ENCODE assay signal across 8 cellular contexts in the genomic region with DNA sequence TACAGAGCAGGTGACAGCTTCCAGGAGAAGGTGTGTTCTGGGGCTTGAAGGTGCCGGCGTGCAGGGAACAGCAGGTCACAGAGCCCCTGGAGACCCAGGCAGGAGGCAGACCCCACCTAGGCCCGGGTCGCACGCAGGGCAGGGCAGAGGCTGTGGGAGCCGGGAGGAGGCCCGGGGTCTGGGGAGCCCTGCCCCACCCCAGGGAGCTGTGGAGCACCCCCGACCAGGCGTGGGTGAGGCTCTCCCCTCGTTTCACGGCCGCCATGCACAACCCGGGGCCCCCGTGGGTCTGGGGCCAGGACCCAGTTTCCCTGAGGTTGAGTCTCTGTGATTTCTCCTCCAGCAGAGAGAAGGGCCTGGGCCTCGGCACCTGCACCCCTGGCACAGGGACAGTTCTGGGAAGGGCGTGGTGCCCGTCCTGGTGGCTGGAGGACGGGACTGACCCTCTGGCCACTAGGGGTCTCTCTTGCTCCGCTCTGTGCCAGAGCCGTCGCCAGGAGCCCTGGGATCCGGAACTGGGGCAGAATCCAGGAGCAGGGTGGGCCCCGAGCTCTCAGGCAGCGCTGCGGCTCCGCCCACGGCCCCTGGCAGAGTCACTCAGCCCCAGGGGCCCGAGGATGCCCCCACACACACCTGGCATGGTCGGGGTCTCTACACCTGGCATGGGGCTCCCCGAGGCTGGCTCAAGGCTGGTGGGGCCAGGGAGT.
A peak's percentile ranks its signal among the peaks of the same experiment; 100 is the strongest.
DNase-seq lines count a peak whose midpoint lies in the region; ATAC-seq and TF ChIP-seq lines count a peak whose summit lies in the region.

No MANE protein-coding gene starts in this region.

- H4K20me1 ChIP-seq in H9 (ENCODE audit: control insufficient read depth, insufficient read depth, insufficient read length), result no peaks in the 10 kb centered on the region

- no peak overlapping the region for H3T11ph ChIP-seq in H9 (ENCODE audit: low read length)

- H3K4me1 Mint-ChIP-seq in H9, result no peaks in the 10 kb centered on the region
- no peaks in the 10 kb centered on the region for H3K4me1 Mint-ChIP-seq in activated naive CD8-positive, alpha-beta T cell treated with anti-CD3 and anti-CD28 coated beads for 36 hours

- no peak overlapping the region for H3K14ac ChIP-seq in H9 (ENCODE audit: insufficient read depth, low read length)

- WGBS in H9 (ENCODE audit: extremely low coverage, insufficient read length, low lambda C conversion rate), result no CpG with 5 or more reads among the region's 30 CpGs

- H3K36me3 Mint-ChIP-seq in H9 (ENCODE audit: insufficient read depth in 1 of 3, low read depth in 3 of 3), result no peaks in the 10 kb centered on the region; a peak in 1 of 7 replicates
- no peaks in the 10 kb centered on the region for H3K36me3 Mint-ChIP-seq in activated naive CD8-positive, alpha-beta T cell treated with anti-CD3 and anti-CD28 coated beads for 36 hours

- no peak overlapping the region for H3K27ac Mint-ChIP-seq in H9
- H3K27ac Mint-ChIP-seq in activated naive CD8-positive, alpha-beta T cell treated with anti-CD3 and anti-CD28 coated beads for 36 hours, result no peak overlapping the region

- H4K8ac ChIP-seq in H9 (replicated peaks; ENCODE audit: insufficient read length, low read depth, low read length), result no peak overlapping the region

- H3K4me2 ChIP-seq in H9 (ENCODE audit: insufficient read depth, insufficient read length, low read length), result no peak overlapping the region

- H3K56ac ChIP-seq in H9 (ENCODE audit: insufficient read length, low read depth, low read length), result no peak overlapping the region

- H3K23ac ChIP-seq in H9 (ENCODE audit: insufficient read length, low read depth, low read length), result no peak overlapping the region

- H3K79me1 ChIP-seq in H9 (ENCODE audit: insufficient read depth, low read depth, low read length, poor library complexity, severe bottlenecking), result no peaks in the 10 kb centered on the region

- peaks cover 13% of the 10 kb centered on the region; the same call in 1 of the 2 replicates for H3K27me3 ChIP-seq in H9 (ENCODE audit: insufficient read depth, low read length)
- H3K27me3 ChIP-seq in cardiac muscle cell, result peaks cover 36% of the 10 kb centered on the region
- peaks cover 12% of the 10 kb centered on the region for H3K27me3 ChIP-seq in rectal smooth muscle tissue (ENCODE audit: control insufficient read depth, insufficient read depth, low read length)

- no peak overlapping the region for H2BK5ac ChIP-seq in H9 (ENCODE audit: insufficient read length, low read length)

- H3K4me1 ChIP-seq in H9 (ENCODE audit: insufficient read depth, low read length), result no peaks in the 10 kb centered on the region
- no peaks in the 10 kb centered on the region for H3K4me1 ChIP-seq in cardiac muscle cell (ENCODE audit: low read depth)
- no peaks in the 10 kb centered on the region for H3K4me1 ChIP-seq in rectal smooth muscle tissue (ENCODE audit: control insufficient read depth, insufficient read depth, low read length)

- H3K27me3 Mint-ChIP-seq in H9 (ENCODE audit: low read depth), result peaks cover 59% of the 10 kb centered on the region
- no peaks in the 10 kb centered on the region for H3K27me3 Mint-ChIP-seq in activated naive CD8-positive, alpha-beta T cell treated with anti-CD3 and anti-CD28 coated beads for 36 hours

- DNase-seq in ELF-1 (ENCODE audit: low read depth, low spot score) (peak; percentile 82), H9 (peak; percentile 89), NAMALWA (ENCODE audit: low spot score) (peak; percentile 83), SKM-1 treated with dmso at 0.1 percent for 144 hours (lab: John Stamatoyannopoulos, UW; ENCODE audit: unreplicated experiment) (peak; percentile 2), cardiac muscle cell (ENCODE audit: low read depth in 1 of 2, low spot score in 1 of 2) (peak; percentile 82 to 87)
- peak; percentile 81 for DNase-seq in activated naive CD8-positive, alpha-beta T cell treated with anti-CD3 and anti-CD28 coated beads for 36 hours

- peaks cover 0 to 4% of the 10 kb centered on the region in 2 experiments; a peak in 2 of 5 replicates for H3K9me3 Mint-ChIP-seq in H9
- H3K9me3 Mint-ChIP-seq in activated naive CD8-positive, alpha-beta T cell treated with anti-CD3 and anti-CD28 coated beads for 36 hours, result no peaks in the 10 kb centered on the region

- no peak overlapping the region for H3K4me3 ChIP-seq in cardiac muscle cell
- peak overlapping the region; percentile 21 for H3K4me3 ChIP-seq in rectal smooth muscle tissue (ENCODE audit: low read length)

- no peaks in the 10 kb centered on the region for H3K36me3 ChIP-seq in cardiac muscle cell
- no peaks in the 10 kb centered on the region for H3K36me3 ChIP-seq in rectal smooth muscle tissue (ENCODE audit: control insufficient read depth, insufficient read depth, low read length)

- no peak overlapping the region for H2BK120ac ChIP-seq in H9 (ENCODE audit: low read depth, low read length, poor library complexity, severe bottlenecking)

- ATAC-seq in HG02840 (IDR thresholded peaks at IDR 0.05; ENCODE audit: low FRiP score, unreplicated experiment), result no peak

- no peak overlapping the region for H4K91ac ChIP-seq in H9 (ENCODE audit: insufficient read length, low read depth, low read length)

- H2BK20ac ChIP-seq in H9 (ENCODE audit: low read depth, low read length, poor library complexity, severe bottlenecking), result no peak overlapping the region

- H2BK12ac ChIP-seq in H9 (ENCODE audit: insufficient read length, low read depth, low read length), result no peak overlapping the region

- no peaks in the 10 kb centered on the region for H3K23me2 ChIP-seq in H9 (ENCODE audit: insufficient read length, low read depth, low read length, poor library complexity, severe bottlenecking)

- H3K18ac ChIP-seq in H9 (ENCODE audit: insufficient read length, low read depth, low read length), result no peak overlapping the region

- no peak overlapping the region for H3K27ac ChIP-seq in H9 (ENCODE audit: insufficient read length, low read depth, low read length)
- no peak overlapping the region for H3K27ac ChIP-seq in cardiac muscle cell
- H3K27ac ChIP-seq in rectal smooth muscle tissue (ENCODE audit: low read depth, low read length), result no peak overlapping the region

- no peak overlapping the region for H4K5ac ChIP-seq in H9 (ENCODE audit: insufficient read length, low read depth, low read length)

- H3K4ac ChIP-seq in H9 (ENCODE audit: low read depth, low read length), result no peak overlapping the region

- no peak overlapping the region for H2AK5ac ChIP-seq in H9 (ENCODE audit: insufficient read length, low read length)

- no peak overlapping the region for H3K4me3 Mint-ChIP-seq in H9
- no peak overlapping the region for H3K4me3 Mint-ChIP-seq in activated naive CD8-positive, alpha-beta T cell treated with anti-CD3 and anti-CD28 coated beads for 36 hours

- H2BK15ac ChIP-seq in H9 (ENCODE audit: low read depth, low read length), result no peak overlapping the region

- TF ChIP-seq CTCF in H9 (conservative IDR thresholded peaks at IDR 0.05) (peak; percentile 96), cardiac muscle cell (IDR thresholded peaks at IDR 0.05; ENCODE audit: low read depth, low read length) (peak; percentile 89)

- H3K79me2 ChIP-seq in H9 (ENCODE audit: insufficient read depth, low read length), result no peaks in the 10 kb centered on the region

- H2AFZ ChIP-seq in H9 (ENCODE audit: low read length), result no peak overlapping the region

- H3K9me3 ChIP-seq in H9 (ENCODE audit: control insufficient read depth, low read depth, low read length) (no peaks in the 10 kb centered on the region), cardiac muscle cell (ENCODE audit: low read depth) (no peaks in the 10 kb centered on the region)

- no peak overlapping the region for H3K9ac ChIP-seq in H9 (ENCODE audit: extremely low read depth, insufficient read length, low read length)
- no peak overlapping the region for H3K9ac ChIP-seq in rectal smooth muscle tissue (ENCODE audit: low read length)

Comparison
In these comparisons a context has a peak if more than half of its experiments do, and no peak if none do; other contexts are left out.
1. DNase-seq: peak in every context shown above with its lines; median percentile 89 in H9; 84 in cardiac muscle cell; 83 in NAMALWA; 82 in ELF-1; 81 in activated naive CD8-positive, alpha-beta T cell treated with anti-CD3 and anti-CD28 coated beads for 36 hours; 2 in SKM-1 treated with dmso at 0.1 percent for 144 hours.